In genomic region chr2:228410051-228410450, GRCh38 we compare ENCODE assay signal across 26 cellular contexts.
"Had no signal": no experiment of that assay in that cellular context is flagged by ENCODE, and none has a peak within 500 bp of the region (broad histone marks: within the 10 kb centered on the region; RNA-seq: fewer than 3 reads in every experiment).

No MANE protein-coding gene starts in this region.

- H3K79me2 ChIP-seq: hepatocyte had no signal

- H3K27ac Mint-ChIP-seq: dendritic cell treated with granulocyte-macrophage colony-stimulating factor and Interleukin-4, amounts not matched to agents 40 ng/mL and 50 ng/mL, for 4 days; effector memory CD8-positive, alpha-beta T cell; endodermal cell had no signal

- H3K4me1 ChIP-seq: colonic mucosa, esophagus muscularis mucosa, esophagus squamous epithelium, foreskin keratinocyte, gastrocnemius medialis, gastroesophageal sphincter, heart left ventricle, heart right ventricle had no signal

- DNase-seq: colonic mucosa; cortex of kidney; dermis blood vessel endothelial cell; dorsolateral prefrontal cortex; effector CD4-positive, alpha-beta T cell; effector CD8-positive, alpha-beta T cell; effector memory CD4-positive, alpha-beta T cell; effector memory CD8-positive, alpha-beta T cell; endodermal cell; erythroblast; esophagus squamous epithelium; foreskin fibroblast; foreskin keratinocyte; foreskin melanocyte; gastrocnemius medialis; glutamatergic neuron; head of caudate nucleus; heart left ventricle; heart right ventricle had no signal

- H3K9me3 Mint-ChIP-seq: endodermal cell had no signal

- H3K4me3 Mint-ChIP-seq: dendritic cell treated with granulocyte-macrophage colony-stimulating factor and Interleukin-4, amounts not matched to agents 40 ng/mL and 50 ng/mL, for 4 days; effector memory CD8-positive, alpha-beta T cell; endodermal cell had no signal

- ATAC-seq: effector memory CD8-positive, alpha-beta T cell; esophagus mucosa; foreskin keratinocyte; gastrocnemius medialis; gastroesophageal sphincter; heart left ventricle; heart right ventricle had no signal

- H3K4me3 ChIP-seq: colonic mucosa, coronary artery, dorsolateral prefrontal cortex, esophagus muscularis mucosa, esophagus squamous epithelium, gastrocnemius medialis, gastroesophageal sphincter, heart left ventricle, heart right ventricle, hepatocyte had no signal

- H3K4me2 ChIP-seq: hepatocyte had no signal

- H3K27me3 Mint-ChIP-seq: dendritic cell treated with granulocyte-macrophage colony-stimulating factor and Interleukin-4, amounts not matched to agents 40 ng/mL and 50 ng/mL, for 4 days; effector memory CD8-positive, alpha-beta T cell had no signal

- H3K27me3 ChIP-seq: colonic mucosa, dorsolateral prefrontal cortex, esophagus muscularis mucosa, esophagus squamous epithelium, foreskin keratinocyte, gastrocnemius medialis, gastroesophageal sphincter, heart left ventricle, heart right ventricle, hepatocyte had no signal

- H3K4me1 Mint-ChIP-seq: endodermal cell had no signal

- H2AFZ ChIP-seq: hepatocyte had no signal

- H3K36me3 ChIP-seq: colonic mucosa, esophagus muscularis mucosa, esophagus squamous epithelium, gastrocnemius medialis, gastroesophageal sphincter, heart left ventricle, heart right ventricle had no signal

- H3K9me3 ChIP-seq: colonic mucosa, esophagus muscularis mucosa, esophagus squamous epithelium, gastrocnemius medialis, gastroesophageal sphincter, heart left ventricle, heart right ventricle had no signal

- H3K27ac ChIP-seq: colonic mucosa, coronary artery, epithelial cell of prostate, esophagus muscularis mucosa, esophagus squamous epithelium, foreskin keratinocyte, gastrocnemius medialis, gastroesophageal sphincter, heart left ventricle, heart right ventricle, hepatocyte had no signal
